ENCODE assay signal across 11 cellular contexts in genomic region chr7:116034411-116034810, GRCh38. TPM values are rescaled to one million over a fixed set of nuclear protein-coding genes. Genes with fewer than 3 reads are reported as not detected.
"Had no signal": no experiment of that assay in that cellular context is flagged by ENCODE, and none has a peak within 500 bp of the region (broad histone marks: within the 10 kb centered on the region; RNA-seq: fewer than 3 reads in every experiment).

No MANE protein-coding gene starts in this region.

- H2AFZ ChIP-seq: GM23248, GM23338 had no signal

- H3K4me2 ChIP-seq: GM23338 had no signal

- FAIRE-seq: H1, H54 had no signal

- H3K4me3 Mint-ChIP-seq: GM23338, H9, HFFc6 had no signal

- H3K27ac ChIP-seq: GM23248 had no signal

- H3K4me3 ChIP-seq: GM23248, GM23338, HAP-1 had no signal

- H3K9ac ChIP-seq: GM23248 had no signal

- H3K36me3 ChIP-seq: HAP-1 had no signal

- ATAC-seq: GM23338, HCT116 had no signal

- H3K9me3 ChIP-seq: HAP-1 had no signal

- DNase-seq: GM23248, GOT3, H7, H9, HCEC 1CT, HFFc6 had no signal

- H3K4me1 ChIP-seq: HAP-1 had no signal

- H3K9me3 Mint-ChIP-seq: GM23338, H9, HFFc6 had no signal

RNA-seq across cellular contexts. Expression of gene TFEC, which starts 3.8 kb away (rescaled TPM):
- total RNA-seq: GM23248, GM23338, H1, H7, H9 had no signal
- polyA plus RNA-seq: GM23248, GM23338, H1 had no signal
